ENCODE assay signal across 3 cellular contexts in genomic region chr5:39519566-39520231, GRCh38.
TF ChIP-seq lines count a peak whose summit lies in the region.

No MANE protein-coding gene starts in this region.

TF ChIP-seq in SK-N-SH, 30 proteins besides CTCF, POLR2A, EP300 and RAD21 (continued from another document and continues in another):
- TF ChIP-seq IRF3 (IDR thresholded peaks at IDR 0.05; ENCODE audit: low read depth, low read length) (no peak), FOSL2 (IDR thresholded peaks at IDR 0.05; ENCODE audit: borderline replicate concordance, low read depth) (no peak), PBX3 (IDR thresholded peaks at IDR 0.05) (no peak), RCOR1 (IDR thresholded peaks at IDR 0.05; ENCODE audit: low read length) (no peak), MXI1 (IDR thresholded peaks at IDR 0.05; ENCODE audit: low read depth, low read length) (no peak), REST (IDR thresholded peaks at IDR 0.05; ENCODE audit: low read depth, low read length) (no peak), USF2 (IDR thresholded peaks at IDR 0.05; ENCODE audit: borderline replicate concordance, low read depth, low read length) (no peak), TAF1 (IDR thresholded peaks at IDR 0.05; ENCODE audit: borderline replicate concordance, low read depth, low read length) (no peak)

TF ChIP-seq in SK-N-SH treated with all-trans-retinoic acid at 6 μM for 48 hours, 23 proteins besides CTCF, POLR2A, EP300 and RAD21 (continued from another document):
- no peak for TF ChIP-seq CSRNP3 (CRISPR knock-in tag; IDR thresholded peaks at IDR 0.05)
- no peak for TF ChIP-seq GLIS3 (CRISPR knock-in tag; IDR thresholded peaks at IDR 0.05)
- no peak for TF ChIP-seq ZNF565 (CRISPR knock-in tag; conservative IDR thresholded peaks at IDR 0.05; ENCODE audit: low read depth)
- TF ChIP-seq ZFP30 (CRISPR knock-in tag; IDR thresholded peaks at IDR 0.05): no peak
- no peak for TF ChIP-seq CSDC2 (CRISPR knock-in tag; IDR thresholded peaks at IDR 0.05)
- no peak for TF ChIP-seq POU6F1 (CRISPR knock-in tag; IDR thresholded peaks at IDR 0.05; ENCODE audit: borderline replicate concordance, low read depth)

TF ChIP-seq in endothelial cell of umbilical vein, 7 proteins besides CTCF, POLR2A, EP300 and RAD21 (continued from another document):
- no peak for TF ChIP-seq GATA2 (IDR thresholded peaks at IDR 0.05; ENCODE audit: insufficient read depth, insufficient read length, low read depth, low read length)
